Comparison of ENCODE assay signal across 10 cellular contexts in genomic region chrX:47662144-47662657, GRCh38. TPM values are rescaled to one million over a fixed set of nuclear protein-coding genes. Genes with fewer than 3 reads are reported as not detected.
DNase-seq lines count a peak whose midpoint lies in the region; ATAC-seq, FAIRE-seq and TF ChIP-seq lines count a peak whose summit lies in the region.
"Had no signal": no experiment of that assay in that cellular context is flagged by ENCODE, and none has a peak within 500 bp of the region (broad histone marks: within the 10 kb centered on the region; RNA-seq: fewer than 3 reads in every experiment).

No MANE protein-coding gene starts in this region.

- H3K36me3 Mint-ChIP-seq in T-helper 1 cell treated with Interleukin-12 subunit alpha and Interleukin-12 subunit beta and Interleukin-4 antibody, amounts not matched to agents 30 μg/mL and 1 μg/mL, for 36 hours (ENCODE audit: low read depth) = peaks cover 4% of the 10 kb centered on the region

- H3K9me3 Mint-ChIP-seq in T-helper 1 cell treated with Interleukin-12 subunit alpha and Interleukin-12 subunit beta and Interleukin-4 antibody, amounts not matched to agents 30 μg/mL and 1 μg/mL, for 36 hours = no peaks in the 10 kb centered on the region

- TF ChIP-seq POLR2A in GM12891 (IDR thresholded peaks at IDR 0.05; ENCODE audit: low read depth, low read length) = no peak

- FAIRE-seq in GM12891 (lab: Jason Lieb, UNC) = no peak

- DNase-seq in DMS53 (lab: John Stamatoyannopoulos, UW) = peak; percentile 15
- DNase-seq in DMS53 treated with DMSO at 0.1 percent for 48 hours (lab: John Stamatoyannopoulos, UW; ENCODE audit: unreplicated experiment) = no peak
- peak; percentile 73 for DNase-seq in epithelial cell of proximal tubule (ENCODE audit: low read depth)
- peak; percentile 21 to 49 for DNase-seq in stimulated activated CD4-positive, alpha-beta T cell treated with anti-CD3 and anti-CD28 coated beads, Interleukin-4, amount 100 ng/mL, for 4 hours
- no peak for DNase-seq in GM12891 (ENCODE audit: insufficient read length, low spot score)
- DNase-seq in T-helper 9 cell = no peak
- DNase-seq in Right ventricle myocardium inferior (ENCODE audit: missing footprints) = no peak
- DNase-seq: SHP77 treated with DMSO at 0.1 percent for 48 hours had no signal

- no peaks in the 10 kb centered on the region for H3K27me3 Mint-ChIP-seq in T-helper 1 cell treated with Interleukin-12 subunit alpha and Interleukin-12 subunit beta and Interleukin-4 antibody, amounts not matched to agents 30 μg/mL and 1 μg/mL, for 36 hours (ENCODE audit: low read depth)

- H3K4me1 Mint-ChIP-seq in T-helper 1 cell treated with Interleukin-12 subunit alpha and Interleukin-12 subunit beta and Interleukin-4 antibody, amounts not matched to agents 30 μg/mL and 1 μg/mL, for 36 hours (ENCODE audit: low read depth) = peaks cover 18% of the 10 kb centered on the region

- intact Hi-C loops in Right ventricle myocardium inferior (cut with DNase I) = no loop called here

- H3K4me3 ChIP-seq in epithelial cell of proximal tubule (ENCODE audit: low read depth, low read length) = no peak overlapping the region

- H3K4me3 Mint-ChIP-seq in T-helper 1 cell treated with Interleukin-12 subunit alpha and Interleukin-12 subunit beta and Interleukin-4 antibody, amounts not matched to agents 30 μg/mL and 1 μg/mL, for 36 hours = no peak overlapping the region

- ATAC-seq in Right ventricle myocardium inferior = no peak
- ATAC-seq: naive thymus-derived CD4-positive, alpha-beta T cell had no signal

- peak overlapping the region; percentile 81 for H3K27ac Mint-ChIP-seq in T-helper 1 cell treated with Interleukin-12 subunit alpha and Interleukin-12 subunit beta and Interleukin-4 antibody, amounts not matched to agents 30 μg/mL and 1 μg/mL, for 36 hours

- no peak for TF ChIP-seq CTCF in epithelial cell of proximal tubule (conservative IDR thresholded peaks at IDR 0.05; ENCODE audit: low read depth, low read length)

TF ChIP-seq in GM12891, 5 proteins besides CTCF, POLR2A, EP300 and RAD21:
- TF ChIP-seq POLR2AphosphoS5 (IDR thresholded peaks at IDR 0.05; ENCODE audit: low read depth, low read length) (no peak), SPI1 (IDR thresholded peaks at IDR 0.05; ENCODE audit: low read depth, low read length) (no peak), POU2F2 (IDR thresholded peaks at IDR 0.05; ENCODE audit: low read depth, low read length) (no peak), TAF1 (IDR thresholded peaks at IDR 0.05; ENCODE audit: low read depth, low read length) (no peak), PAX5 (IDR thresholded peaks at IDR 0.05; ENCODE audit: insufficient read depth, low read length, severe bottlenecking) (no peak)

RNA-seq across cellular contexts. Expression of gene UXT, which starts 3.2 kb away (rescaled TPM):
- total RNA-seq in epithelial cell of proximal tubule (133 and 178 TPM in 2 replicates), Right ventricle myocardium inferior (86.4 TPM)
- polyA plus RNA-seq in GM12891 (2012; ENCODE audit: low read depth, missing spikeins) = 285 TPM

RNA-seq across cellular contexts. Expression of gene ELK1, which starts 11.8 kb away (rescaled TPM):
- total RNA-seq in epithelial cell of proximal tubule = 21.9 and 31.8 TPM in 2 replicates
- polyA plus RNA-seq in GM12891 (2012; ENCODE audit: low read depth, missing spikeins) = 51.7 TPM
- total RNA-seq in Right ventricle myocardium inferior = 19.3 TPM

RNA-seq across cellular contexts. Expression of gene CFP, which starts 32.5 kb away (rescaled TPM):
- 0.06 and 0.22 TPM in 2 replicates for total RNA-seq in epithelial cell of proximal tubule
- 38.2 TPM for polyA plus RNA-seq in GM12891 (2012; ENCODE audit: low read depth, missing spikeins)
- total RNA-seq in Right ventricle myocardium inferior = 3.7 TPM

RNA-seq across cellular contexts. Expression of gene SYN1, which starts 42.5 kb away (rescaled TPM):
- total RNA-seq in epithelial cell of proximal tubule (0.12 and 0.65 TPM in 2 replicates), Right ventricle myocardium inferior (11.1 TPM)
- polyA plus RNA-seq in GM12891 (2012; ENCODE audit: low read depth, missing spikeins) = 1.1 TPM

Comparison
In these comparisons a context has a peak if more than half of its experiments do, and no peak if none do; other contexts are left out.
1. DNase-seq: peak in DMS53 (single experiment), epithelial cell of proximal tubule (single experiment) and stimulated activated CD4-positive, alpha-beta T cell treated with anti-CD3 and anti-CD28 coated beads, Interleukin-4, amount 100 ng/mL, for 4 hours (2 of 2); none in DMS53 treated with DMSO at 0.1 percent for 48 hours (single experiment), GM12891 (single experiment), T-helper 9 cell (single experiment) and Right ventricle myocardium inferior (single experiment).